8 cellular contexts compared by ENCODE assay signal in the genomic region with DNA sequence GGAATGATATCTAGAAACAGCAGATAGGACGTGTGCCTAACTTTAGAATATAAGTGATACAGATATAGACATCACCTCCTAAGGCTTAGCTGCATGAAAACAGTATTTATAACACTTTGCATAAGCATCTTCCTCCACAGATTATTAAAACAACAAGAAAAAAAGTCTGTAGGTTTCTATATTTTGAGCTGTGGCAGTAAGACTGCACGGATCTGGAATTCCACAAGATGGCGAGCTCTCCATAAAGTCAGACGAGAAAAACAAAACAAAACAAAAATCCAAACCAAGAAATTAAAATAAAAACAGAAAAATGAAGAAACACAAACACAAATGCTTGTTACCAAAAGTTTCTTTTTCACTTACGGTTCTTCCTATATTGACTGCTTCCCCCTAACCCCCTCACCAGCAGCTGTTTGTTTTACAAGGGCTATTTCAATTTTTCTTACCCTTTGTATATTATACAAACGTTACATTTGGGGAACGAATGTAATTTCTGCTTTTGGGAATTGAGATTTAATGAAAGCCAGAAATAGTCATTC.
A peak's percentile ranks its signal among the peaks of the same experiment; 100 is the strongest.
DNase-seq lines count a peak whose midpoint lies in the region; ATAC-seq and TF ChIP-seq lines count a peak whose summit lies in the region.

No MANE protein-coding gene starts in this region.

- peak overlapping the region in 4 of 12 donors; percentile 14 to 85 (median 60) for H3K27ac ChIP-seq in heart left ventricle
- H3K27ac ChIP-seq in left ventricle myocardium inferior (replicated peaks), result peak overlapping the region; percentile 34

- POLR2A ChIA-PET in activated B cell treated with CpG ODN at 0.5 μM for 24 hours (lab: Charles Lee), result no interaction called here

- H3K27me3 ChIP-seq in heart left ventricle (no peaks in the 10 kb centered on the region), left ventricle myocardium inferior (ENCODE audit: low read depth) (no peaks in the 10 kb centered on the region)

- 38 to 43% (median 38%) methylated on average over 7 of the region's 7 CpGs for WGBS in heart left ventricle, 4 donors
- WGBS in lower leg skin, 2 donors, result 32 to 34% methylated on average over 7 of the region's 7 CpGs

- H3K4me3 Mint-ChIP-seq in activated B cell treated with CpG ODN at 0.5 μM for 24 hours, result peak overlapping the region; percentile 72
- H3K4me3 Mint-ChIP-seq in stimulated activated naive CD8-positive, alpha-beta T cell treated with anti-CD3 and anti-CD28 coated beads, Interleukin-15, amount 100 ng/mL, for 72 hours, result peak overlapping the region; percentile 87

- H3K36me3 ChIP-seq in heart left ventricle (no peaks in the 10 kb centered on the region), left ventricle myocardium inferior (no peaks in the 10 kb centered on the region)

- H3K4me1 ChIP-seq in heart left ventricle (peaks cover 0 to 17% (median 6%) of the 10 kb centered on the region in 12 donors), left ventricle myocardium inferior (peaks cover 9% of the 10 kb centered on the region)

- H3K9me3 ChIP-seq in heart left ventricle, result no peaks in the 10 kb centered on the region
- H3K9me3 ChIP-seq in left ventricle myocardium inferior (replicated peaks), result no peaks in the 10 kb centered on the region

- peaks cover 7% of the 10 kb centered on the region for H3K27me3 Mint-ChIP-seq in activated B cell treated with CpG ODN at 0.5 μM for 24 hours
- H3K27me3 Mint-ChIP-seq in stimulated activated naive CD8-positive, alpha-beta T cell treated with anti-CD3 and anti-CD28 coated beads, Interleukin-15, amount 100 ng/mL, for 72 hours, result peaks cover 29% of the 10 kb centered on the region

- ATAC-seq in heart left ventricle, result no peak
- no peak for ATAC-seq in Right ventricle myocardium inferior
- ATAC-seq in activated B cell treated with CpG ODN at 0.5 μM for 24 hours (ENCODE audit: low read depth), result no peak
- no peak for ATAC-seq in stimulated activated naive CD8-positive, alpha-beta T cell treated with anti-CD3 and anti-CD28 coated beads, Interleukin-15, amount 100 ng/mL, for 72 hours

- H3K27ac Mint-ChIP-seq in activated B cell treated with CpG ODN at 0.5 μM for 24 hours, result no peak overlapping the region
- H3K27ac Mint-ChIP-seq in stimulated activated naive CD8-positive, alpha-beta T cell treated with anti-CD3 and anti-CD28 coated beads, Interleukin-15, amount 100 ng/mL, for 72 hours, result peak overlapping the region; percentile 98 to 99

- no peaks in the 10 kb centered on the region for H3K9me3 Mint-ChIP-seq in activated B cell treated with CpG ODN at 0.5 μM for 24 hours
- H3K9me3 Mint-ChIP-seq in stimulated activated naive CD8-positive, alpha-beta T cell treated with anti-CD3 and anti-CD28 coated beads, Interleukin-15, amount 100 ng/mL, for 72 hours, result no peaks in the 10 kb centered on the region

- H3K36me3 Mint-ChIP-seq in activated B cell treated with CpG ODN at 0.5 μM for 24 hours (ENCODE audit: low read depth), result no peaks in the 10 kb centered on the region

- TF ChIP-seq CTCF in heart left ventricle (IDR thresholded peaks at IDR 0.05), result peak in 10 of 12 donors; percentile 8 to 57 (median 27)
- TF ChIP-seq CTCF in activated B cell treated with CpG ODN at 0.5 μM for 24 hours (IDR thresholded peaks at IDR 0.05), result no peak
- TF ChIP-seq CTCF in left ventricle myocardium inferior (IDR thresholded peaks at IDR 0.05; ENCODE audit: borderline replicate concordance), result peak; percentile 46
- TF ChIP-seq CTCF in lower leg skin (IDR thresholded peaks at IDR 0.05), result no peak

- DNase-seq in heart left ventricle (no peak), Right ventricle myocardium inferior (ENCODE audit: missing footprints) (no peak), HT-29 (ENCODE audit: low spot score) (peak; percentile 75), activated B cell treated with CpG ODN at 0.5 μM for 24 hours (no peak), left ventricle myocardium inferior (no peak), lower leg skin (ENCODE audit: low spot score in 2 of 2) (no peak), amniotic stem cell (lab: John Stamatoyannopoulos, UW) (no peak)
- DNase-seq in stimulated activated naive CD8-positive, alpha-beta T cell treated with anti-CD3 and anti-CD28 coated beads, Interleukin-15, amount 100 ng/mL, for 72 hours, result no peak

- H3K4me3 ChIP-seq in heart left ventricle, result peak overlapping the region in 6 of 12 donors; percentile 8 to 41 (median 26)
- H3K4me3 ChIP-seq in left ventricle myocardium inferior, result peak overlapping the region; percentile 14
- no peak overlapping the region for H3K4me3 ChIP-seq in lower leg skin (ENCODE audit: low read depth, poor library complexity, severe bottlenecking)

- peaks cover 16% of the 10 kb centered on the region for H3K4me1 Mint-ChIP-seq in activated B cell treated with CpG ODN at 0.5 μM for 24 hours
- peaks cover 18% of the 10 kb centered on the region for H3K4me1 Mint-ChIP-seq in stimulated activated naive CD8-positive, alpha-beta T cell treated with anti-CD3 and anti-CD28 coated beads, Interleukin-15, amount 100 ng/mL, for 72 hours

- CTCF ChIA-PET in activated B cell treated with CpG ODN at 0.5 μM for 24 hours (lab: Charles Lee), result interaction anchor here (1.1 kb wide), 1 partner anchor 870 kb away, joined by 3 read pairs; no protein-coding TSS in a partner anchor

- intact Hi-C loops in heart left ventricle (cut with DNase I), result no loop called here
- intact Hi-C loops in Right ventricle myocardium inferior (cut with DNase I), result no loop called here
- intact Hi-C loops in activated B cell treated with CpG ODN at 0.5 μM for 24 hours (cut with micrococcal nuclease), result no loop called here
- intact Hi-C loops in left ventricle myocardium inferior (cut with micrococcal nuclease), result no loop called here
- intact Hi-C loops in lower leg skin (cut with DNase I; ENCODE audit: low total_unique reads), result no loop called here

- no peak for TF ChIP-seq POLR2A in heart left ventricle (IDR thresholded peaks at IDR 0.05)
- TF ChIP-seq POLR2A in lower leg skin (IDR thresholded peaks at IDR 0.05), result no peak

Comparison
In these comparisons a context has a peak if more than half of its experiments do, and no peak if none do; other contexts are left out.
1. CTCF ChIP-seq: peak in heart left ventricle (10 of 12) and left ventricle myocardium inferior (single experiment); none in activated B cell treated with CpG ODN at 0.5 μM for 24 hours (single experiment) and lower leg skin (0 of 3).